In the genomic region with DNA sequence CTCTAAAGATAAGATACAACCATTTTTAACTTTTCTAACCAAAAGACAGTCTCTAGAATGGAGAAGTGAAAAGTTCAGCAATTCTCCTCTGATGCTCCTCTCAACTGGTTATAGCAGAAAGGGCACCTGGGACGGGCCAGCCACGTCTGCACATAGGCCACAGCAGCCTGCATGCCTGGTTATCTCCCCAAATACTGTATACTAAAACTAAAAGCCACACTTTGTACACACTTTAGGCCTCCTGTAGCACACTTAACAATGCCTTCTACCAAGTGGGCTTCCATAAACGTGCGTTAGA, we compare ENCODE assay signal across 10 cellular contexts.
A peak's percentile ranks its signal among the peaks of the same experiment; 100 is the strongest.
DNase-seq lines count a peak whose midpoint lies in the region; ATAC-seq and TF ChIP-seq lines count a peak whose summit lies in the region.
"Had no signal": no experiment of that assay in that cellular context is flagged by ENCODE, and none has a peak within 500 bp of the region (broad histone marks: within the 10 kb centered on the region; RNA-seq: fewer than 3 reads in every experiment).

No MANE protein-coding gene starts in this region.

- no peak overlapping the region for H2AFZ ChIP-seq in OCI-LY3 (ENCODE audit: low read depth, low read length)

- peak in 1 of 2 donors; percentile 33 for ATAC-seq in CD4-positive, CD25-positive, alpha-beta regulatory T cell (ENCODE audit: low read depth in 2 of 2)
- ATAC-seq in GM19025 (IDR thresholded peaks at IDR 0.05; ENCODE audit: low read depth, unreplicated experiment) (peak; percentile 39), HG02870 (IDR thresholded peaks at IDR 0.05; ENCODE audit: unreplicated experiment) (peak; percentile 76)

- peak overlapping the region; percentile 37 for H3K27ac ChIP-seq in CD4-positive, CD25-positive, alpha-beta regulatory T cell (ENCODE audit: insufficient read depth, low read length, poor library complexity, severe bottlenecking)
- peak overlapping the region; percentile 86 for H3K27ac ChIP-seq in OCI-LY3 (ENCODE audit: low read length)
- H3K27ac ChIP-seq: C4-2B, thoracic aorta had no signal

- peaks cover 28% of the 10 kb centered on the region for H3K4me1 ChIP-seq in CD4-positive, CD25-positive, alpha-beta regulatory T cell (ENCODE audit: control insufficient read depth, insufficient read depth, low read length, poor library complexity, severe bottlenecking)
- peaks cover 34% of the 10 kb centered on the region for H3K4me1 ChIP-seq in OCI-LY3 (ENCODE audit: low read length)

- H3K4me2 ChIP-seq in OCI-LY3 (ENCODE audit: low read length) = peak overlapping the region; percentile 56

- H3K36me3 Mint-ChIP-seq in CD4-positive, CD25-positive, alpha-beta regulatory T cell = peaks cover 52% of the 10 kb centered on the region

- no peaks in the 10 kb centered on the region for H4K20me1 ChIP-seq in OCI-LY3 (ENCODE audit: insufficient read depth, low read length)

- no peak overlapping the region for H3K4me3 ChIP-seq in CD4-positive, CD25-positive, alpha-beta regulatory T cell (ENCODE audit: low read depth, low read length)
- H3K4me3 ChIP-seq in OCI-LY3 (ENCODE audit: low read length) = peak overlapping the region; percentile 61
- H3K4me3 ChIP-seq: thoracic aorta had no signal

- peak overlapping the region; percentile 11 to 89 (median 72) for H3K27ac Mint-ChIP-seq in CD4-positive, CD25-positive, alpha-beta regulatory T cell

- H3K27me3 Mint-ChIP-seq in CD4-positive, CD25-positive, alpha-beta regulatory T cell = no peaks in the 10 kb centered on the region

- no peak for TF ChIP-seq CTCF in OCI-LY3 (IDR thresholded peaks at IDR 0.05; ENCODE audit: low read depth, low read length)

- peak overlapping the region in 1 of 4 donors; percentile 30 for H3K4me3 Mint-ChIP-seq in CD4-positive, CD25-positive, alpha-beta regulatory T cell

- peaks cover 45% of the 10 kb centered on the region for H3K36me3 ChIP-seq in CD4-positive, CD25-positive, alpha-beta regulatory T cell (ENCODE audit: control insufficient read depth, insufficient read depth, low read length)
- H3K36me3 ChIP-seq in OCI-LY3 (replicated peaks; ENCODE audit: low read depth, low read length) = no peaks in the 10 kb centered on the region
- H3K36me3 ChIP-seq: thoracic aorta had no signal

- H3K9ac ChIP-seq in OCI-LY3 (ENCODE audit: low read length) = peak overlapping the region; percentile 44

- H3K79me2 ChIP-seq in OCI-LY3 (ENCODE audit: low read length) = no peaks in the 10 kb centered on the region

- H3K27me3 ChIP-seq in CD4-positive, CD25-positive, alpha-beta regulatory T cell (ENCODE audit: control insufficient read depth, insufficient read depth, low read length) = no peaks in the 10 kb centered on the region
- H3K27me3 ChIP-seq in OCI-LY3 (ENCODE audit: low read depth, low read length) = no peaks in the 10 kb centered on the region

- peaks cover 35 to 88% (median 69%) of the 10 kb centered on the region in 4 donors for H3K4me1 Mint-ChIP-seq in CD4-positive, CD25-positive, alpha-beta regulatory T cell

- DNase-seq in CD4-positive, CD25-positive, alpha-beta regulatory T cell = no peak
- DNase-seq in HuH-7 (ENCODE audit: low spot score) = no peak
- no peak for DNase-seq in HK-2 (ENCODE audit: unreplicated experiment)
- DNase-seq in cerebellar nuclear complex (lab: John Stamatoyannopoulos, UW) = no peak
- no peak for DNase-seq in LoVo (ENCODE audit: low spot score)

- no peaks in the 10 kb centered on the region for H3K9me3 ChIP-seq in CD4-positive, CD25-positive, alpha-beta regulatory T cell (ENCODE audit: control insufficient read depth in 2 of 2, low read length in 2 of 2)
- no peaks in the 10 kb centered on the region; the same call in 1 of the 2 replicates for H3K9me3 ChIP-seq in OCI-LY3 (ENCODE audit: insufficient read depth, low read length)
- H3K9me3 ChIP-seq: thoracic aorta had no signal

- peaks cover 0 to 6% (median 1%) of the 10 kb centered on the region in 7 donors for H3K9me3 Mint-ChIP-seq in CD4-positive, CD25-positive, alpha-beta regulatory T cell
